Comparison of ENCODE assay signal across 8 cellular contexts in the genomic region with DNA sequence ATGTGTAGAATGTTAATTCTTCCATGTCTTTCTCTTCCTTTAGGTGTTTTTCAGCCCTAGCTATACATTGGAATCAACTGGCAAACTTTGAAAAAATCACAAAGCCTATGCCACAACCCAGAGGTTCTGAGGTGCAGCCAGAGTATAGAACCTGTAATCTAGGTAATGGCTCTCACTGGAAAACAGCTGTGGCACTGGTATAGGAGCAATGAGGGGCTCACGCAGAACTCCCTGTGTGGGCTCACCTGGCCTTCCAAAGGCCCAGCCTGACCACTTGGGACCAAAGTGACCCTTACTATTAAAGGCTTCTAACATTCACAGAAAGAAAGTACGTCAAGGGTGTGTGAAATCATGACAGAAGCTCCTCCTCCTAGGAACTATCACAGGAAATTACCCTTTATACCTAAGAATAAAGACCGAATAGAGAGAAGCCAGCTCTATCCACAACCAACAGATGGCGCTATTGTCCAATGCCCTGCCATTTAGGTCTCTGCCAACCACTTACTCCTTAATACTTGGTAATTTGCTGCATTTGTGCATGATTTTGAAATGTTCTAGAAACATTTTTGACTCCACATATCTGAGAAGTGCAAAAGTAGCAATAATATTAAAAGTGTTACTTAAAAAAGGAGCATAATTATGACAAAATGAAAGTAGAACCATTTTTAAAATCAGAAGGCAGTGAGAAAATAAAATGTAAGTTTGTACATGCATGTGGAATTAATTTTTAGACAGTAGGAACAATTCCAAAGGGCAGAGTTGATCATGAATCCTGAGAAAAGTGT.
A peak's percentile ranks its signal among the peaks of the same experiment; 100 is the strongest.
DNase-seq lines count a peak whose midpoint lies in the region; ATAC-seq, FAIRE-seq and TF ChIP-seq lines count a peak whose summit lies in the region.

No MANE protein-coding gene starts in this region.

- DNase-seq in CD8-positive, alpha-beta memory T cell = peak; percentile 3 to 50 (median 11)
- DNase-seq in KBM-7 = peak; percentile 50
- DNase-seq in RWPE2 (ENCODE audit: low spot score) = no peak
- DNase-seq in astrocyte of the spinal cord (ENCODE audit: low read depth, low spot score) = peak; percentile 68
- DNase-seq in kidney = no peak
- peak; percentile 10 to 58 for DNase-seq in stimulated activated effector memory CD8-positive, alpha-beta T cell treated with anti-CD3 and anti-CD28 coated beads, Interleukin-12 subunit alpha, Interleukin-12 subunit beta, amount 100 ng/mL, for 72 hours (ENCODE audit: low spot score in 2 of 2)

- peaks cover 4 to 8% of the 10 kb centered on the region in 2 donors for H3K27me3 Mint-ChIP-seq in CD8-positive, alpha-beta memory T cell

- no peak overlapping the region for H3K27ac Mint-ChIP-seq in CD8-positive, alpha-beta memory T cell
- H3K27ac Mint-ChIP-seq in stimulated activated effector memory CD8-positive, alpha-beta T cell treated with anti-CD3 and anti-CD28 coated beads, Interleukin-12 subunit alpha, Interleukin-12 subunit beta, amount 100 ng/mL, for 72 hours = no peak overlapping the region

- no peaks in the 10 kb centered on the region for H3K27me3 ChIP-seq in CD8-positive, alpha-beta memory T cell (ENCODE audit: insufficient read depth, low read length, poor library complexity, severe bottlenecking)
- H3K27me3 ChIP-seq in RWPE2 (ENCODE audit: insufficient read depth, poor library complexity, severe bottlenecking) = no peaks in the 10 kb centered on the region

- in situ Hi-C loops in KBM-7 (cut with MboI; ENCODE audit: low pct_unique_long_range_greater_than_20kb, low sequenced_read_pairs) = no loop called here
- in situ Hi-C loops in astrocyte of the spinal cord (cut with HindIII; ENCODE audit: low sequenced_read_pairs) = no loop called here

- CTCF ChIA-PET in CD8-positive, alpha-beta memory T cell (lab: Charles Lee) = interaction anchor here (0.7 to 1.4 kb wide), 3 partner anchors 19 to 52 kb away, joined by 3 read pairs; no protein-coding TSS in a partner anchor

- H3K36me3 ChIP-seq in CD8-positive, alpha-beta memory T cell (ENCODE audit: insufficient read depth, low read length) = no peaks in the 10 kb centered on the region
- no peaks in the 10 kb centered on the region for H3K36me3 ChIP-seq in RWPE2 (ENCODE audit: low read depth)
- no peaks in the 10 kb centered on the region for H3K36me3 ChIP-seq in kidney (ENCODE audit: control insufficient read depth in 1 of 2, insufficient read depth in 2 of 2, low read length in 2 of 2)

- no peaks in the 10 kb centered on the region for H3K4me1 Mint-ChIP-seq in CD8-positive, alpha-beta memory T cell
- no peaks in the 10 kb centered on the region for H3K4me1 Mint-ChIP-seq in stimulated activated effector memory CD8-positive, alpha-beta T cell treated with anti-CD3 and anti-CD28 coated beads, Interleukin-12 subunit alpha, Interleukin-12 subunit beta, amount 100 ng/mL, for 72 hours

- TF ChIP-seq CTCF in RWPE2 (IDR thresholded peaks at IDR 0.05; ENCODE audit: poor library complexity, severe bottlenecking) (peak; percentile 96), astrocyte of the spinal cord (IDR thresholded peaks at IDR 0.05; ENCODE audit: low read depth, low read length) (peak; percentile 94), kidney (IDR thresholded peaks at IDR 0.05; ENCODE audit: borderline replicate concordance, extremely low read depth, insufficient read depth) (peak; percentile 56)

- no peaks in the 10 kb centered on the region for H3K9me3 ChIP-seq in CD8-positive, alpha-beta memory T cell (ENCODE audit: low read length)
- H3K9me3 ChIP-seq in RWPE2 (ENCODE audit: severe bottlenecking) (no peaks in the 10 kb centered on the region), kidney (ENCODE audit: control insufficient read depth in 1 of 2, low read length in 2 of 2) (no peaks in the 10 kb centered on the region)

- H3K4me1 ChIP-seq in CD8-positive, alpha-beta memory T cell (ENCODE audit: insufficient read depth, low read length) = no peaks in the 10 kb centered on the region
- H3K4me1 ChIP-seq in RWPE2 (ENCODE audit: insufficient read depth, poor library complexity, severe bottlenecking) = peaks cover 14% of the 10 kb centered on the region
- H3K4me1 ChIP-seq in kidney (ENCODE audit: control insufficient read depth in 1 of 2, insufficient read depth in 1 of 2, low read depth in 1 of 2, low read length in 2 of 2) = no peaks in the 10 kb centered on the region

- ATAC-seq in GM19023 (IDR thresholded peaks at IDR 0.05; ENCODE audit: unreplicated experiment) = peak; percentile 57
- peak; percentile 42; the same call in 1 of the 3 replicates for ATAC-seq in RWPE2 (ENCODE audit: low read depth)
- peak; percentile 55 for ATAC-seq in stimulated activated effector memory CD8-positive, alpha-beta T cell treated with anti-CD3 and anti-CD28 coated beads, Interleukin-12 subunit alpha, Interleukin-12 subunit beta, amount 100 ng/mL, for 72 hours
- ATAC-seq in HG02759 (IDR thresholded peaks at IDR 0.05; ENCODE audit: unreplicated experiment) = no peak

- no peaks in the 10 kb centered on the region for H3K9me3 Mint-ChIP-seq in CD8-positive, alpha-beta memory T cell
- no peaks in the 10 kb centered on the region for H3K9me3 Mint-ChIP-seq in stimulated activated effector memory CD8-positive, alpha-beta T cell treated with anti-CD3 and anti-CD28 coated beads, Interleukin-12 subunit alpha, Interleukin-12 subunit beta, amount 100 ng/mL, for 72 hours

- H3K4me3 Mint-ChIP-seq in CD8-positive, alpha-beta memory T cell = no peak overlapping the region
- H3K4me3 Mint-ChIP-seq in stimulated activated effector memory CD8-positive, alpha-beta T cell treated with anti-CD3 and anti-CD28 coated beads, Interleukin-12 subunit alpha, Interleukin-12 subunit beta, amount 100 ng/mL, for 72 hours = no peak overlapping the region

- no peaks in the 10 kb centered on the region for H3K36me3 Mint-ChIP-seq in CD8-positive, alpha-beta memory T cell
- H3K36me3 Mint-ChIP-seq in stimulated activated effector memory CD8-positive, alpha-beta T cell treated with anti-CD3 and anti-CD28 coated beads, Interleukin-12 subunit alpha, Interleukin-12 subunit beta, amount 100 ng/mL, for 72 hours = no peaks in the 10 kb centered on the region

- peak; percentile 42 for FAIRE-seq in kidney (lab: Jason Lieb, UNC)

- no peak overlapping the region for H3K27ac ChIP-seq in CD8-positive, alpha-beta memory T cell (ENCODE audit: low read depth, low read length)
- no peak overlapping the region for H3K27ac ChIP-seq in RWPE2 (ENCODE audit: poor library complexity, severe bottlenecking)
- no peak overlapping the region for H3K27ac ChIP-seq in kidney (ENCODE audit: low read depth in 2 of 2, low read length in 2 of 2)

- no peak overlapping the region for H3K9ac ChIP-seq in kidney (ENCODE audit: low read length in 2 of 2)

- POLR2A ChIA-PET in CD8-positive, alpha-beta memory T cell (lab: Charles Lee) = no interaction called here

- intact Hi-C loops in kidney (cut with DNase I) = no loop called here

- H3K4me3 ChIP-seq in CD8-positive, alpha-beta memory T cell (ENCODE audit: low read length) = no peak overlapping the region
- H3K4me3 ChIP-seq in RWPE2 (ENCODE audit: severe bottlenecking) (no peak overlapping the region), astrocyte of the spinal cord (ENCODE audit: low read depth, low read length) (no peak overlapping the region), kidney (ENCODE audit: low read length in 2 of 2) (no peak overlapping the region)

Comparison
In these comparisons a context has a peak if more than half of its experiments do, and no peak if none do; other contexts are left out.
1. DNase-seq: peak in CD8-positive, alpha-beta memory T cell (5 of 5), KBM-7 (single experiment), astrocyte of the spinal cord (single experiment) and stimulated activated effector memory CD8-positive, alpha-beta T cell treated with anti-CD3 and anti-CD28 coated beads, Interleukin-12 subunit alpha, Interleukin-12 subunit beta, amount 100 ng/mL, for 72 hours (2 of 2); none in RWPE2 (single experiment) and kidney (single experiment).
2. Peak in every context shown above with its lines, with median percentiles within 50 percentile points of each other: CTCF ChIP-seq.